Comparison of ENCODE assay signal across 9 cellular contexts in genomic region chr17:73311428-73311780, GRCh38. TPM values are rescaled to one million over a fixed set of nuclear protein-coding genes. Genes with fewer than 3 reads are reported as not detected.
DNase-seq lines count a peak whose midpoint lies in the region; ATAC-seq, FAIRE-seq and TF ChIP-seq lines count a peak whose summit lies in the region.
"Had no signal": no experiment of that assay in that cellular context is flagged by ENCODE, and none has a peak within 500 bp of the region (broad histone marks: within the 10 kb centered on the region; RNA-seq: fewer than 3 reads in every experiment).

No MANE protein-coding gene starts in this region.

- in situ Hi-C loops in HAP-1 (cut with MboI; ENCODE audit: low sequenced_read_pairs) (loop anchor here (5.0 kb wide), 1 partner anchor 54 kb away; no protein-coding TSS in a partner anchor), Panc1 (cut with HindIII; ENCODE audit: low pct_unique_long_range_greater_than_20kb, low sequenced_read_pairs) (no loop called here)

- BruUV-seq in Panc1 (replicated peaks; lab: Mats Ljungman, UMichigan): no TSS peak

- FAIRE-seq in frontal cortex (lab: Jason Lieb, UNC): no peak
- FAIRE-seq: A204.1 had no signal

- intact Hi-C loops in Panc1 (cut with micrococcal nuclease; ENCODE audit: unreplicated experiment): no loop called here

- ATAC-seq in Panc1: peak; percentile 52

- no peaks in the 10 kb centered on the region for H3K27me3 ChIP-seq in HAP-1 (ENCODE audit: low read depth)
- H3K27me3 ChIP-seq in Panc1 (ENCODE audit: control insufficient read depth, insufficient read depth, low read length): no peaks in the 10 kb centered on the region
- no peaks in the 10 kb centered on the region for H3K27me3 ChIP-seq in esophagus (ENCODE audit: control insufficient read depth in 1 of 2, insufficient read depth in 2 of 2, low read length in 2 of 2)
- H3K27me3 ChIP-seq in neutrophil: no peaks in the 10 kb centered on the region

- H3K9me3 ChIP-seq in HAP-1 (no peaks in the 10 kb centered on the region), Panc1 (ENCODE audit: control insufficient read depth, insufficient read depth, low read depth, low read length) (no peaks in the 10 kb centered on the region), esophagus (ENCODE audit: control insufficient read depth in 2 of 2, insufficient read depth in 1 of 2, low read depth in 1 of 2, low read length in 1 of 2) (no peaks in the 10 kb centered on the region), neutrophil (no peaks in the 10 kb centered on the region)

- WGBS in esophagus, 2 donors: 0 to 1% methylated on average over 21 to 38 of the region's 38 CpGs

- TF ChIP-seq CTCF in Panc1 (IDR thresholded peaks at IDR 0.05) (no peak), neutrophil (IDR thresholded peaks at IDR 0.05) (no peak)

- CTCF ChIA-PET in Panc1 (lab: Charles Lee): interaction anchor here (0.5 to 5.7 kb wide), 3 partner anchors 20 to 390 kb away, joined by 3 to 34 read pairs (median 5); no protein-coding TSS in a partner anchor

- H3K36me3 ChIP-seq in HAP-1 (replicated peaks) (peaks cover 4% of the 10 kb centered on the region; the same call in 1 of the 2 replicates), Panc1 (ENCODE audit: control insufficient read depth, insufficient read depth, low read length) (peaks cover 4% of the 10 kb centered on the region; the same call in 1 of the 2 replicates), esophagus (ENCODE audit: control insufficient read depth in 2 of 2, insufficient read depth in 2 of 2, low read length in 1 of 2) (peaks cover 0 to 2% of the 10 kb centered on the region in 2 donors), neutrophil (no peaks in the 10 kb centered on the region)

- POLR2A ChIA-PET in Panc1 (lab: Charles Lee): interaction anchor here (1.1 kb wide), 1 partner anchor 58 kb away, joined by 3 read pairs; no protein-coding TSS in a partner anchor

- H3K4me1 ChIP-seq in HAP-1 (peaks cover 28% of the 10 kb centered on the region), Panc1 (ENCODE audit: control insufficient read depth, insufficient read depth, low read length) (peaks cover 31% of the 10 kb centered on the region), esophagus (ENCODE audit: control insufficient read depth in 2 of 2, insufficient read depth in 2 of 2, low read length in 1 of 2) (peaks cover 0 to 17% of the 10 kb centered on the region in 2 donors), neutrophil (ENCODE audit: control insufficient read depth in 1 of 2, insufficient read depth in 1 of 2, low read depth in 1 of 2, low read length in 1 of 2) (peaks cover 22 to 26% of the 10 kb centered on the region in 2 experiments)

- H3K4me3 ChIP-seq in HAP-1 (peak overlapping the region; percentile 94), Panc1 (ENCODE audit: low read depth in 2 of 2, low read length in 2 of 2) (peak overlapping the region; percentile 90), esophagus (ENCODE audit: low read depth in 1 of 2, low read length in 2 of 2) (peak overlapping the region; percentile 81 to 99), neutrophil (ENCODE audit: low read depth in 1 of 2, low read length in 1 of 2) (peak overlapping the region; percentile 84 to 95)

- DNase-seq in DMS 273 (lab: John Stamatoyannopoulos, UW; ENCODE audit: unreplicated experiment) (peak; percentile 82), DMS 273 treated with DMSO at 0.1 percent for 48 hours (lab: John Stamatoyannopoulos, UW) (no peak), HAP-1 (ENCODE audit: low spot score in 2 of 2) (no peak), Panc1 (ENCODE audit: low read depth, low spot score) (no peak), frontal cortex (ENCODE audit: low spot score in 2 of 2) (no peak)
- no peak for DNase-seq in activated effector memory CD4-positive, alpha-beta T cell treated with Interleukin-2 at 50 U/mL for 16 hours

- H3K27ac ChIP-seq in Panc1 (ENCODE audit: low read length) (peak overlapping the region; percentile 86), esophagus (ENCODE audit: low read depth in 2 of 2, low read length in 1 of 2) (peak overlapping the region; percentile 99), neutrophil (peak overlapping the region; percentile 81)

RNA-seq across cellular contexts. Expression of gene CDC42EP4, which starts 0.4 kb away (rescaled TPM):
- total RNA-seq in Panc1 (2021; ENCODE audit: unreplicated experiment) (65.9 TPM), frontal cortex (62.8 TPM)
- 69.7 TPM for polyA plus RNA-seq in Panc1 (2012; ENCODE audit: insufficient read length)
- 10 to 100 TPM; 15.7 to 20.0 TPM for polyA plus RNA-seq in esophagus

RNA-seq across cellular contexts. Expression of gene CPSF4L, which starts 49.7 kb away (rescaled TPM):
- total RNA-seq in Panc1 (2021; ENCODE audit: unreplicated experiment) (not detected), frontal cortex (not detected)
- not detected for polyA plus RNA-seq in Panc1 (2012; ENCODE audit: insufficient read length)
- polyA plus RNA-seq in esophagus: not detected
